In the genomic region with DNA sequence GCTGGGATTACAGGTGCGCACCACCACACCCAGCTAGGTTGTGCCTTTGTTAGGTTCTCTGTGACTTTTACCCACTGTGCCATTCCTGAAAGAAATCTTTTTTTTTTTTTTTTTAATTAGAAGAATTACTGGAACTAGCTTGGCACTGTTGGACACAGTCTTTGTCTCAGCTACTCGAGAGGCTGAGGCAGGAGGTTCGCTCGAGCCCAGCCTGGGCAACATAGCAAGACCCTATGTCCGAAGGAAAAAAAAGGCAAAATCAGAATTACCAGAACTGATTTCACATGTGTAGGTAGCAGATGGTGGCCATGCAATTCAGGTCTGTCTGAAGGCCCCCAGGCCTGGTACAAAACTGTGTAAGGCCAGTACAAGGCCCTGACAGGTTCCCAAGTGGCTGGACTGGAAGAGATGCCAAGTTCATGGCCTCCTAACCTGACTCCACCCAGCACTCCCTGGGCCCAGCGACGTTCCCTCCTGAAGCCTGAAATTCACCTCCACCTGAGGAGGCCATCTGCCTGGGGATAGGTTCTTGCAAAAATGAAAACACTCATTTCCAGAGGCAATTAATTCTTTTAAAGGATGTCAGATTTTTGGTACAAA, we compare ENCODE assay signal across 21 cellular contexts. TPM values are rescaled to one million over a fixed set of nuclear protein-coding genes. Genes with fewer than 3 reads are reported as not detected.
DNase-seq lines count a peak whose midpoint lies in the region; ATAC-seq and TF ChIP-seq lines count a peak whose summit lies in the region.
"Had no signal": no experiment of that assay in that cellular context is flagged by ENCODE, and none has a peak within 500 bp of the region (broad histone marks: within the 10 kb centered on the region; RNA-seq: fewer than 3 reads in every experiment).

No MANE protein-coding gene starts in this region.

- no peak for ATAC-seq in SK-N-SH treated with all-trans-retinoic acid at 6 μM for 48 hours

- peak overlapping the region; percentile 12 for H3K27ac Mint-ChIP-seq in chondrocyte (ENCODE audit: unreplicated experiment)

- H3K27me3 ChIP-seq in SK-N-SH (ENCODE audit: insufficient read depth), result no peaks in the 10 kb centered on the region
- H3K27me3 ChIP-seq in BLaER1, result no peaks in the 10 kb centered on the region

- H3K4me3 Mint-ChIP-seq in chondrocyte (ENCODE audit: unreplicated experiment), result no peak overlapping the region

- H3F3A ChIP-seq in SK-N-SH (replicated peaks; ENCODE audit: insufficient read depth), result peaks cover 48% of the 10 kb centered on the region

- peaks cover 17% of the 10 kb centered on the region for H3K36me3 Mint-ChIP-seq in chondrocyte (ENCODE audit: low read depth)

- no peak for TF ChIP-seq CTCF in SK-N-SH (IDR thresholded peaks at IDR 0.05)
- TF ChIP-seq CTCF in RWPE1 (conservative IDR thresholded peaks at IDR 0.05; ENCODE audit: low read depth), result no peak
- TF ChIP-seq CTCF in chondrocyte (IDR thresholded peaks at IDR 0.05), result no peak

- no peaks in the 10 kb centered on the region for H3K9me3 Mint-ChIP-seq in chondrocyte (ENCODE audit: low read depth)

- H3K4me2 ChIP-seq in SK-N-SH, result no peak overlapping the region
- peak overlapping the region; percentile 57 for H3K4me2 ChIP-seq in BLaER1

- H3K27ac ChIP-seq in SK-N-SH (ENCODE audit: low read depth in 2 of 2, low read length in 1 of 2) (no peak overlapping the region), BLaER1 (peak overlapping the region; percentile 59), RWPE1 (peak overlapping the region; percentile 96)
- H3K27ac ChIP-seq: 22Rv1 had no signal

- no peaks in the 10 kb centered on the region for H3K9me3 ChIP-seq in SK-N-SH
- no peaks in the 10 kb centered on the region for H3K9me3 ChIP-seq in BLaER1
- H3K9me3 ChIP-seq: Caco-2 had no signal

- POLR2A ChIA-PET in SK-N-SH (lab: Yijun Ruan, JAX), result no interaction called here
- POLR2A ChIA-PET in RWPE1 (lab: Yijun Ruan, JAX; ENCODE audit: low non-redundant PET), result no interaction called here

- peaks cover 6 to 25% of the 10 kb centered on the region in 2 experiments for H3K36me3 ChIP-seq in SK-N-SH (replicated peaks in 1 of 2; ENCODE audit: control insufficient read depth in 1 of 2, insufficient read depth in 2 of 2, low read length in 1 of 2)
- H3K36me3 ChIP-seq in BLaER1, result peaks cover 48% of the 10 kb centered on the region

- H3K4me3 ChIP-seq in SK-N-SH (ENCODE audit: low read depth in 2 of 2, low read length in 1 of 2) (no peak overlapping the region), BLaER1 (no peak overlapping the region)

- TF ChIP-seq EP300 in SK-N-SH (IDR thresholded peaks at IDR 0.05; ENCODE audit: borderline replicate concordance in 1 of 2, low read depth in 1 of 2, low read length in 1 of 2), result no peak

- H3K4me1 ChIP-seq in SK-N-SH (ENCODE audit: control insufficient read depth in 1 of 2, insufficient read depth in 2 of 2, low read depth in 1 of 2, low read length in 1 of 2), result peaks cover 13 to 21% of the 10 kb centered on the region in 2 experiments; a peak in 3 of 4 replicates
- H3K4me1 ChIP-seq in BLaER1, result peaks cover 65% of the 10 kb centered on the region
- H3K4me1 ChIP-seq: Caco-2 had no signal

- no peaks in the 10 kb centered on the region for H3K9me2 ChIP-seq in SK-N-SH

- peaks cover 33% of the 10 kb centered on the region for H3K4me1 Mint-ChIP-seq in chondrocyte (ENCODE audit: low read depth)

- 96% methylated on average over 7 of the region's 7 CpGs for WGBS in SK-N-SH (ENCODE audit: low lambda C conversion rate)

- H3K9ac ChIP-seq in SK-N-SH, result no peak overlapping the region
- no peak overlapping the region for H3K9ac ChIP-seq in BLaER1

- TF ChIP-seq RAD21 in SK-N-SH (IDR thresholded peaks at IDR 0.05; ENCODE audit: low read length), result no peak

- H3K79me2 ChIP-seq in SK-N-SH (ENCODE audit: insufficient read depth), result peaks cover 27% of the 10 kb centered on the region; the same call in 1 of the 2 replicates

- peaks cover 35% of the 10 kb centered on the region for H4K20me1 ChIP-seq in SK-N-SH (ENCODE audit: insufficient read depth)
- H4K20me1 ChIP-seq in BLaER1, result peaks cover 19% of the 10 kb centered on the region

- no peak overlapping the region for H2AFZ ChIP-seq in SK-N-SH (ENCODE audit: low read depth)

- no peaks in the 10 kb centered on the region for H3K27me3 Mint-ChIP-seq in chondrocyte (ENCODE audit: low read depth)

- CTCF ChIA-PET in SK-N-SH (lab: Yijun Ruan, JAX), result no interaction called here
- CTCF ChIA-PET in RWPE1 (lab: Yijun Ruan, JAX), result interaction anchor here (0.6 kb wide), 2 partner anchors 21 to 1369 kb away, joined by 3 to 4 read pairs; no protein-coding TSS in a partner anchor

- DNase-seq in SK-N-SH, result peak; percentile 7
- no peak for DNase-seq in RWPE1 (ENCODE audit: low spot score)
- peak; percentile 60 for DNase-seq in chondrocyte (ENCODE audit: low spot score)
- no peak for DNase-seq in iPS-NIHi11 (ENCODE audit: low spot score)
- DNase-seq in activated CD4-positive, CD25-positive, alpha-beta regulatory T cell (lab: John Stamatoyannopoulos, UW), result no peak
- DNase-seq in stimulated activated CD4-positive, alpha-beta T cell treated with anti-CD3 and anti-CD28 coated beads, Interleukin-15, amount 100 ng/mL, for 24 hours, result no peak
- DNase-seq: AML-193, Caco-2, EL, GOT3, KBM-7, NCI-H1105 treated with DMSO at 0.1 percent for 48 hours, NCI-H1694 treated with DMSO at 0.1 percent for 48 hours, NCI-H2227 treated with DMSO at 0.1 percent for 48 hours, NCI-H524, NCI-H82, SHP77 treated with DMSO at 0.1 percent for 48 hours had no signal

TF ChIP-seq in SK-N-SH, 30 proteins besides CTCF, POLR2A, EP300 and RAD21:
- TF ChIP-seq GATA2 (CRISPR knock-in tag; IDR thresholded peaks at IDR 0.05) (no peak), SIN3A (IDR thresholded peaks at IDR 0.05; ENCODE audit: borderline replicate concordance, low read depth, low read length) (no peak)
- TF ChIP-seq, protein P1, sequence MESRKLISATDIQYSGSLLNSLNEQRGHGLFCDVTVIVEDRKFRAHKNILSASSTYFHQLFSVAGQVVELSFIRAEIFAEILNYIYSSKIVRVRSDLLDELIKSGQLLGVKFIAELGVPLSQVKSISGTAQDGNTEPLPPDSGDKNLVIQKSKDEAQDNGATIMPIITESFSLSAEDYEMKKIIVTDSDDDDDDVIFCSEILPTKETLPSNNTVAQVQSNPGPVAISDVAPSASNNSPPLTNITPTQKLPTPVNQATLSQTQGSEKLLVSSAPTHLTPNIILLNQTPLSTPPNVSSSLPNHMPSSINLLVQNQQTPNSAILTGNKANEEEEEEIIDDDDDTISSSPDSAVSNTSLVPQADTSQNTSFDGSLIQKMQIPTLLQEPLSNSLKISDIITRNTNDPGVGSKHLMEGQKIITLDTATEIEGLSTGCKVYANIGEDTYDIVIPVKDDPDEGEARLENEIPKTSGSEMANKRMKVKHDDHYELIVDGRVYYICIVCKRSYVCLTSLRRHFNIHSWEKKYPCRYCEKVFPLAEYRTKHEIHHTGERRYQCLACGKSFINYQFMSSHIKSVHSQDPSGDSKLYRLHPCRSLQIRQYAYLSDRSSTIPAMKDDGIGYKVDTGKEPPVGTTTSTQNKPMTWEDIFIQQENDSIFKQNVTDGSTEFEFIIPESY (IDR thresholded peaks at IDR 0.05; ENCODE audit: borderline replicate concordance, low read depth), result no peak

TF ChIP-seq in SK-N-SH treated with all-trans-retinoic acid at 6 μM for 48 hours, 23 proteins besides CTCF, POLR2A, EP300 and RAD21:
- TF ChIP-seq ZC3H10 (CRISPR knock-in tag; IDR thresholded peaks at IDR 0.05) (no peak), RARB (CRISPR knock-in tag; IDR thresholded peaks at IDR 0.05) (no peak), SNAI2 (CRISPR knock-in tag; IDR thresholded peaks at IDR 0.05) (no peak)
- TF ChIP-seq, protein P2, sequence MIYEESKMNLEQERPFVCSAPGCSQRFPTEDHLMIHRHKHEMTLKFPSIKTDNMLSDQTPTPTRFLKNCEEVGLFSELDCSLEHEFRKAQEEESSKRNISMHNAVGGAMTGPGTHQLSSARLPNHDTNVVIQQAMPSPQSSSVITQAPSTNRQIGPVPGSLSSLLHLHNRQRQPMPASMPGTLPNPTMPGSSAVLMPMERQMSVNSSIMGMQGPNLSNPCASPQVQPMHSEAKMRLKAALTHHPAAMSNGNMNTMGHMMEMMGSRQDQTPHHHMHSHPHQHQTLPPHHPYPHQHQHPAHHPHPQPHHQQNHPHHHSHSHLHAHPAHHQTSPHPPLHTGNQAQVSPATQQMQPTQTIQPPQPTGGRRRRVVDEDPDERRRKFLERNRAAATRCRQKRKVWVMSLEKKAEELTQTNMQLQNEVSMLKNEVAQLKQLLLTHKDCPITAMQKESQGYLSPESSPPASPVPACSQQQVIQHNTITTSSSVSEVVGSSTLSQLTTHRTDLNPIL (CRISPR knock-in tag; IDR thresholded peaks at IDR 0.05; ENCODE audit: low read depth), result no peak

RNA-seq across cellular contexts. Expression of a gene that starts 23.0 kb away (rescaled TPM):
- polyA plus RNA-seq in SK-N-SH (2012; rRNA removed), result 60.6 and 93.6 TPM in 2 replicates
- polyA plus RNA-seq in SK-N-SH (2012; cell fraction: cytosol; rRNA removed), result 41.7 and 53.3 TPM in 2 replicates
- polyA plus RNA-seq in SK-N-SH (2012; cell fraction: nucleus; rRNA removed), result 56.6 and 82.5 TPM in 2 replicates
- 46.5 to 57.4 TPM (median 54.1 TPM) in 3 replicates for total RNA-seq in chondrocyte

RNA-seq across cellular contexts. Expression of a gene that starts 36.4 kb away (rescaled TPM):
- not detected in 2 replicates for polyA plus RNA-seq in SK-N-SH (2012; rRNA removed)
- not detected in 2 replicates for polyA plus RNA-seq in SK-N-SH (2012; cell fraction: cytosol; rRNA removed)
- not detected in 2 replicates for polyA plus RNA-seq in SK-N-SH (2012; cell fraction: nucleus; rRNA removed)
- not detected in 3 replicates for total RNA-seq in chondrocyte
- total RNA-seq: Caco-2, RPMI7951 had no signal

RNA-seq across cellular contexts. Expression of a gene that starts 48.2 kb away (rescaled TPM):
- 24.3 and 27.6 TPM in 2 replicates for polyA plus RNA-seq in SK-N-SH (2012; rRNA removed)
- polyA plus RNA-seq in SK-N-SH (2012; cell fraction: cytosol; rRNA removed), result 23.4 and 28.8 TPM in 2 replicates
- 47.6 and 49.7 TPM in 2 replicates for polyA plus RNA-seq in SK-N-SH (2012; cell fraction: nucleus; rRNA removed)
- total RNA-seq in chondrocyte, result 47.6 to 62.1 TPM (median 47.9 TPM) in 3 replicates

RNA-seq across cellular contexts. Expression of a gene that starts 48.4 kb away (rescaled TPM):
- polyA plus RNA-seq in SK-N-SH (2012; rRNA removed), result 13.2 and 18.2 TPM in 2 replicates
- 16.1 and 16.8 TPM in 2 replicates for polyA plus RNA-seq in SK-N-SH (2012; cell fraction: cytosol; rRNA removed)
- polyA plus RNA-seq in SK-N-SH (2012; cell fraction: nucleus; rRNA removed), result 15.9 and 16.9 TPM in 2 replicates
- total RNA-seq in chondrocyte, result 8.4 to 10.7 TPM (median 9.6 TPM) in 3 replicates

Comparison
In these comparisons a context has a peak if more than half of its experiments do, and no peak if none do; other contexts are left out.
1. DNase-seq: peak in SK-N-SH (single experiment) and chondrocyte (single experiment); none in RWPE1 (single experiment), iPS-NIHi11 (single experiment), activated CD4-positive, CD25-positive, alpha-beta regulatory T cell (0 of 4) and stimulated activated CD4-positive, alpha-beta T cell treated with anti-CD3 and anti-CD28 coated beads, Interleukin-15, amount 100 ng/mL, for 24 hours (single experiment).
2. H3K27ac ChIP-seq: peak in BLaER1 (single experiment) and RWPE1 (single experiment); none in SK-N-SH (0 of 2).